16 cellular contexts compared by ENCODE assay signal in the genomic region with DNA sequence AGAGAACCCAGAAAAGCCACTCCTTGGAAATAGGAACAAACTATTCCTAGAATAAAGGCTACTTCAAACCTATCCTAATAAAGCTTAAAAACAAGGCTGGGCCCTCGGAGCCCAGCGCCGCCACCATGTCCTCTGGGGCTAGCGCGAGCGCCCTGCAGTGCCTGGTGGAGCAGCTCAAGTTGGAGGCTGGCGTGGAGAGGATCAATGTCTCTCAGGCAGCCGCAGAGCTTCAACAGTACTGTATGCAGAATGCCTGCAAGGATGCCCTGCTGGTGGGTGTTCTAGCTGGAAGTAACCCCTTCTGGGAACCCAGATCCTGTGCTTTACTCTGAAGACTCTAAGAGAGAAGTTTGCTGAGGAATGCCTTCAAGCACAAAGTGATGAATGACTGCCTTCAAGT.
DNase-seq lines count a peak whose midpoint lies in the region; ATAC-seq and TF ChIP-seq lines count a peak whose summit lies in the region.
"Had no signal": no experiment of that assay in that cellular context is flagged by ENCODE, and none has a peak within 500 bp of the region (broad histone marks: within the 10 kb centered on the region; RNA-seq: fewer than 3 reads in every experiment).

No MANE protein-coding gene starts in this region.

- H3K36me3 Mint-ChIP-seq in GM23338 (ENCODE audit: low read depth) (peaks cover 2% of the 10 kb centered on the region; the same call in 1 of the 3 replicates), endodermal cell (ENCODE audit: low read depth) (peaks cover 11% of the 10 kb centered on the region)

- no peak overlapping the region for H2AFZ ChIP-seq in GM23338
- H2AFZ ChIP-seq: GM23248 had no signal

- TF ChIP-seq EP300 in stomach (IDR thresholded peaks at IDR 0.05) = no peak
- TF ChIP-seq EP300 in ovary (IDR thresholded peaks at IDR 0.05) = no peak

- no peak overlapping the region for H3K4me2 ChIP-seq in GM23338

- no peak overlapping the region for H3K9ac ChIP-seq in endodermal cell (ENCODE audit: extremely low read depth, low read length, poor library complexity, severe bottlenecking)
- H3K9ac ChIP-seq: GM23248 had no signal

- H3K27me3 Mint-ChIP-seq in GM23338 (ENCODE audit: insufficient read depth, low read depth, poor library complexity) = no peaks in the 10 kb centered on the region
- H3K27me3 Mint-ChIP-seq in endodermal cell (ENCODE audit: insufficient read depth) = no peaks in the 10 kb centered on the region
- H3K27me3 Mint-ChIP-seq: CD4-positive, alpha-beta memory T cell had no signal

- H3K9me2 ChIP-seq in GM23338 (ENCODE audit: insufficient read depth) = no peaks in the 10 kb centered on the region; the same call in 1 of the 2 replicates

- peaks cover 11% of the 10 kb centered on the region; the same call in 1 of the 2 replicates for H4K20me1 ChIP-seq in GM23338 (replicated peaks; ENCODE audit: insufficient read depth)

- TF ChIP-seq CTCF in GM23338 (conservative IDR thresholded peaks at IDR 0.05; ENCODE audit: low read depth in 2 of 2) (no peak), endodermal cell (conservative IDR thresholded peaks at IDR 0.05) (no peak), stomach (IDR thresholded peaks at IDR 0.05) (no peak), ovary (IDR thresholded peaks at IDR 0.05) (no peak)

- peak; percentile 69 for DNase-seq in GM23338 (ENCODE audit: low spot score)
- peak; percentile 67 for DNase-seq in endodermal cell
- peak; percentile 14 for DNase-seq in iPS-NIHi7 (ENCODE audit: extremely low spot score)
- DNase-seq in stomach = no peak
- no peak for DNase-seq in NCI-H1417 treated with DMSO at 0.1 percent for 48 hours (lab: John Stamatoyannopoulos, UW)
- DNase-seq in NCI-H69 (lab: John Stamatoyannopoulos, UW) = no peak
- no peak for DNase-seq in ovary
- DNase-seq: BE2C; CD4-positive, alpha-beta memory T cell; DMS79 treated with DMSO at 0.1 percent for 48 hours; EL; GDM1; GM23248 had no signal

- no peaks in the 10 kb centered on the region for H3K9me3 Mint-ChIP-seq in GM23338
- H3K9me3 Mint-ChIP-seq in endodermal cell = no peaks in the 10 kb centered on the region
- H3K9me3 Mint-ChIP-seq: CD4-positive, alpha-beta memory T cell had no signal

- H3K4me3 Mint-ChIP-seq in GM23338 (no peak overlapping the region), endodermal cell (no peak overlapping the region)
- H3K4me3 Mint-ChIP-seq: CD4-positive, alpha-beta memory T cell had no signal

- H3K9me3 ChIP-seq in endodermal cell (ENCODE audit: control insufficient read depth, low read length) (no peaks in the 10 kb centered on the region), stomach (no peaks in the 10 kb centered on the region), ovary (no peaks in the 10 kb centered on the region)
- H3K9me3 ChIP-seq: BE2C, HAP-1 had no signal

- H3K36me3 ChIP-seq in GM23338 (ENCODE audit: insufficient read depth) = no peaks in the 10 kb centered on the region
- peaks cover 6% of the 10 kb centered on the region for H3K36me3 ChIP-seq in endodermal cell (ENCODE audit: control insufficient read depth, insufficient read depth, low read length)
- H3K36me3 ChIP-seq in stomach = no peaks in the 10 kb centered on the region
- no peaks in the 10 kb centered on the region for H3K36me3 ChIP-seq in ovary
- H3K36me3 ChIP-seq: BE2C, HAP-1 had no signal

- H3K27ac Mint-ChIP-seq in GM23338 (0 out of 2 replicates have a peak overlapping the region, but pooled peaks have one; percentile 62), endodermal cell (no peak overlapping the region)
- H3K27ac Mint-ChIP-seq: CD4-positive, alpha-beta memory T cell had no signal

- H3K4me1 ChIP-seq in GM23338 (ENCODE audit: insufficient read depth) = no peaks in the 10 kb centered on the region
- peaks cover 3% of the 10 kb centered on the region for H3K4me1 ChIP-seq in endodermal cell (ENCODE audit: control insufficient read depth, insufficient read depth, low read length)
- H3K4me1 ChIP-seq in stomach = peaks cover 0 to 11% (median 6%) of the 10 kb centered on the region in 4 donors
- peaks cover 3% of the 10 kb centered on the region for H3K4me1 ChIP-seq in ovary (ENCODE audit: insufficient read depth)

- WGBS in endodermal cell (ENCODE audit: insufficient coverage in 1 of 2, insufficient read length in 1 of 2), 2 experiments = 89 to 94% methylated on average over 3 to 8 of the region's 8 CpGs
- WGBS in stomach, 5 donors = 94 to 99% (median 97%) methylated on average over 8 of the region's 8 CpGs
- WGBS in ovary, 3 donors = 96 to 99% (median 98%) methylated on average over 8 of the region's 8 CpGs

- H3F3A ChIP-seq in GM23338 (replicated peaks; ENCODE audit: low read depth) = no peaks in the 10 kb centered on the region

- intact Hi-C loops in stomach (cut with DNase I; ENCODE audit: low total_unique reads) (no loop called here), ovary (cut with DNase I) (no loop called here)

- H3K27ac ChIP-seq in GM23338 (ENCODE audit: low read depth) (peak overlapping the region; percentile 62; the same call in 1 of the 2 replicates), endodermal cell (ENCODE audit: low read depth, low read length) (no peak overlapping the region), stomach (no peak overlapping the region), ovary (no peak overlapping the region)
- H3K27ac ChIP-seq: C4-2B, GM23248 had no signal

- H3K79me2 ChIP-seq in GM23338 (replicated peaks; ENCODE audit: insufficient read depth) = peaks cover 92% of the 10 kb centered on the region

- no peak for TF ChIP-seq POLR2A in stomach (IDR thresholded peaks at IDR 0.05)
- no peak for TF ChIP-seq POLR2A in ovary (IDR thresholded peaks at IDR 0.05)

- ATAC-seq in GM23338 = peak; percentile 99
- ATAC-seq: HepG2 had no signal

- no peak overlapping the region for H3K4me3 ChIP-seq in GM23338
- no peak overlapping the region for H3K4me3 ChIP-seq in endodermal cell (ENCODE audit: low read length)
- no peak overlapping the region for H3K4me3 ChIP-seq in stomach
- no peak overlapping the region for H3K4me3 ChIP-seq in ovary
- H3K4me3 ChIP-seq: GM23248, HAP-1 had no signal

- H3K4me1 Mint-ChIP-seq in GM23338 = peaks cover 14% of the 10 kb centered on the region
- peaks cover 15% of the 10 kb centered on the region for H3K4me1 Mint-ChIP-seq in endodermal cell

- H3K27me3 ChIP-seq in GM23338 (ENCODE audit: insufficient read depth) (no peaks in the 10 kb centered on the region), endodermal cell (ENCODE audit: control insufficient read depth, insufficient read depth, low read length, poor library complexity, severe bottlenecking) (no peaks in the 10 kb centered on the region), stomach (no peaks in the 10 kb centered on the region), ovary (no peaks in the 10 kb centered on the region)
- H3K27me3 ChIP-seq: BE2C had no signal

Comparison
In these comparisons a context has a peak if more than half of its experiments do, and no peak if none do; other contexts are left out.
1. DNase-seq: peak in GM23338 (single experiment), endodermal cell (single experiment) and iPS-NIHi7 (single experiment); none in stomach (single experiment), NCI-H1417 treated with DMSO at 0.1 percent for 48 hours (single experiment), NCI-H69 (single experiment) and ovary (0 of 5).